Comparison of ENCODE assay signal across 8 cellular contexts in genomic region chr15:92904832-92905640, GRCh38. TPM values are rescaled to one million over a fixed set of nuclear protein-coding genes. Genes with fewer than 3 reads are reported as not detected.
A peak's percentile ranks its signal among the peaks of the same experiment; 100 is the strongest.
DNase-seq lines count a peak whose midpoint lies in the region; ATAC-seq and TF ChIP-seq lines count a peak whose summit lies in the region.

No MANE protein-coding gene starts in this region.

- no peak for TF ChIP-seq CTCF in AG09309 (IDR thresholded peaks at IDR 0.05; ENCODE audit: control insufficient read depth, insufficient read depth, low read depth, low read length, missing control alignments)
- TF ChIP-seq CTCF in chondrocyte (IDR thresholded peaks at IDR 0.05), result no peak

- peak overlapping the region; percentile 87 for H3K4me3 Mint-ChIP-seq in chondrocyte (ENCODE audit: unreplicated experiment)

- DNase-seq in AG09309 (ENCODE audit: low read depth), result no peak
- no peak for DNase-seq in Karpas-422
- no peak for DNase-seq in chondrocyte (ENCODE audit: low spot score)
- DNase-seq in cerebellar nuclear complex (lab: John Stamatoyannopoulos, UW), result no peak

- H3K4me1 ChIP-seq in Karpas-422 (ENCODE audit: low read length), result peaks cover 77% of the 10 kb centered on the region
- peaks cover 21 to 33% of the 10 kb centered on the region in 2 donors for H3K4me1 ChIP-seq in muscle layer of duodenum (ENCODE audit: control insufficient read depth in 1 of 2, insufficient read depth in 2 of 2, low read length in 2 of 2)

- H3K9me3 ChIP-seq in Karpas-422 (ENCODE audit: low read length) (no peaks in the 10 kb centered on the region), muscle layer of duodenum (ENCODE audit: control insufficient read depth in 1 of 2, low read length in 2 of 2) (no peaks in the 10 kb centered on the region)

- peaks cover 11% of the 10 kb centered on the region for H3K36me3 Mint-ChIP-seq in chondrocyte (ENCODE audit: low read depth)

- H3K27ac ChIP-seq in Karpas-422 (ENCODE audit: low read length) (peak overlapping the region; percentile 83), muscle layer of duodenum (ENCODE audit: low read length) (peak overlapping the region; percentile 100)

- H3K9me2 ChIP-seq in Karpas-422 (replicated peaks; ENCODE audit: insufficient read depth, low read length), result no peaks in the 10 kb centered on the region

- H3K36me3 ChIP-seq in Karpas-422 (ENCODE audit: insufficient read depth, low read length) (peaks cover 3% of the 10 kb centered on the region; the same call in 1 of the 2 replicates), muscle layer of duodenum (ENCODE audit: control insufficient read depth in 1 of 2, insufficient read depth in 2 of 2, low read length in 2 of 2) (peaks cover 0 to 44% of the 10 kb centered on the region in 2 donors)

- peak overlapping the region; percentile 37 for H3K4me3 ChIP-seq in AG09309 (ENCODE audit: control insufficient read depth, low read depth, low read length)
- peak overlapping the region; percentile 69 for H3K4me3 ChIP-seq in Karpas-422 (ENCODE audit: low read length)
- H3K4me3 ChIP-seq in muscle layer of duodenum (ENCODE audit: low read depth in 1 of 2, low read length in 2 of 2), result peak overlapping the region; percentile 62 to 91

- peaks cover 84% of the 10 kb centered on the region for H3K79me2 ChIP-seq in Karpas-422 (ENCODE audit: low read length)

- peak overlapping the region; percentile 100 for H3K27ac Mint-ChIP-seq in chondrocyte (ENCODE audit: unreplicated experiment)

- no peaks in the 10 kb centered on the region for H3K9me3 Mint-ChIP-seq in chondrocyte (ENCODE audit: low read depth)

- ATAC-seq in HG02870 (IDR thresholded peaks at IDR 0.05; ENCODE audit: unreplicated experiment) (no peak), HG02623 (IDR thresholded peaks at IDR 0.05; ENCODE audit: unreplicated experiment) (no peak), GM18519 (IDR thresholded peaks at IDR 0.05; ENCODE audit: low FRiP score, unreplicated experiment) (no peak)

- peaks cover 71% of the 10 kb centered on the region for H3K4me1 Mint-ChIP-seq in chondrocyte (ENCODE audit: low read depth)

- no peak overlapping the region for H2AFZ ChIP-seq in Karpas-422 (ENCODE audit: low read length)

- H3K27me3 Mint-ChIP-seq in chondrocyte (ENCODE audit: low read depth), result no peaks in the 10 kb centered on the region

- H3K27me3 ChIP-seq in Karpas-422 (ENCODE audit: low read length), result no peaks in the 10 kb centered on the region
- no peaks in the 10 kb centered on the region for H3K27me3 ChIP-seq in muscle layer of duodenum (ENCODE audit: low read depth, low read length)

- H3K4me2 ChIP-seq in Karpas-422 (ENCODE audit: low read depth, low read length, poor library complexity, severe bottlenecking), result peak overlapping the region; percentile 83

- H4K20me1 ChIP-seq in Karpas-422 (ENCODE audit: insufficient read depth, low read depth, low read length), result peaks cover 21% of the 10 kb centered on the region; the same call in 1 of the 2 replicates

- H3K9ac ChIP-seq in Karpas-422 (ENCODE audit: low read length), result peak overlapping the region; percentile 75

RNA-seq across cellular contexts. Expression of gene CHD2, which starts 4.9 kb away (rescaled TPM):
- 22.1 and 37.3 TPM in 2 replicates for total RNA-seq in Karpas-422 (2014; rRNA removed; shearing (Covaris generic); ENCODE audit: low replicate concordance)
- total RNA-seq in chondrocyte, result 59.7 to 83.0 TPM (median 61.2 TPM) in 3 replicates
